ENCODE assay signal across 1 cellular context in the genomic region with DNA sequence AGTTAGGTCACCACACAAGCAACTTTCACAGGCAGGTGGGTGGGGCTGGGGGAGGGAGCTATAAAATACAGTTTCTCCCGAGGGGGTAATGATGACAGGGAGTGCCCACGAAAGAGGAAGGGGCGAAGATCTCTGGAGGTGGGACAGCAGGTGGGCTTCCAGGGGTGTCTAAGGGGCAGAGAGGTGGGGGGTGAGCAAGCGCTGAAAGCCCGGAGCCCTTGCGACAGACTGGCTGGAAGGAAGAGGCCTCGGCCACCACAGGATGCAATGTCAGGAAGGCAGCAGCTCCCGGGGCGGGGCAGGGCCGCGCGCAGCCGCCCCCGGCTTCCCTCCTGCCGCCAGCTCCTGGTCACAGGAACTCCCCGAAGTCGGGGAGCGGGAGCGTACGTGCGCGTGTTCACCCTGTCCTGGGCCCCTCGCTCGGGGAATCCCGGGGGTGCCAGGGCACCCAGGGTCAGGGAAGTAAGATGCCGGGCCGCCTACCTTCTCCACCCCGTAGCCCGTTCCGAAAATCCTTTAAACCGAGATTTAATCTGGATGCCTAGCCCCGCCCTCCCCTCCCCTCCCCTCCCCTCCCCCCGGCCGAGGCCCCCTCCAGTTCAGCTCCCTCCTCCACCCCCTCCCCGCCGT.
A peak's percentile ranks its signal among the peaks of the same experiment; 100 is the strongest.
TF ChIP-seq lines count a peak whose summit lies in the region.

No MANE protein-coding gene starts in this region.

TF ChIP-seq in H1, 55 proteins besides CTCF, POLR2A, EP300 and RAD21 (continued from another document):
- TF ChIP-seq NANOG (IDR thresholded peaks at IDR 0.05; ENCODE audit: insufficient read depth, low read depth, low read length, poor library complexity, severe bottlenecking) (no peak), RXRA (IDR thresholded peaks at IDR 0.05; ENCODE audit: insufficient read depth, low read depth, low read length) (no peak), BACH1 (IDR thresholded peaks at IDR 0.05; ENCODE audit: low read length) (no peak), CEBPB (IDR thresholded peaks at IDR 0.05; ENCODE audit: low read depth, low read length) (peak; percentile 32; the same call in 1 of the 2 replicates), CREB1 (IDR thresholded peaks at IDR 0.05) (no peak), ZNF274 (IDR thresholded peaks at IDR 0.05; ENCODE audit: borderline replicate concordance, extremely low read depth, low read length) (no peak), EGR1 (IDR thresholded peaks at IDR 0.05; ENCODE audit: borderline replicate concordance, low read depth, low read length) (peak; percentile 26; the same call in 1 of the 2 replicates), KDM4A (IDR thresholded peaks at IDR 0.05; ENCODE audit: low read depth, low read length, severe bottlenecking) (peak; percentile 3)
